Comparison of ENCODE assay signal across 20 cellular contexts in the genomic region with DNA sequence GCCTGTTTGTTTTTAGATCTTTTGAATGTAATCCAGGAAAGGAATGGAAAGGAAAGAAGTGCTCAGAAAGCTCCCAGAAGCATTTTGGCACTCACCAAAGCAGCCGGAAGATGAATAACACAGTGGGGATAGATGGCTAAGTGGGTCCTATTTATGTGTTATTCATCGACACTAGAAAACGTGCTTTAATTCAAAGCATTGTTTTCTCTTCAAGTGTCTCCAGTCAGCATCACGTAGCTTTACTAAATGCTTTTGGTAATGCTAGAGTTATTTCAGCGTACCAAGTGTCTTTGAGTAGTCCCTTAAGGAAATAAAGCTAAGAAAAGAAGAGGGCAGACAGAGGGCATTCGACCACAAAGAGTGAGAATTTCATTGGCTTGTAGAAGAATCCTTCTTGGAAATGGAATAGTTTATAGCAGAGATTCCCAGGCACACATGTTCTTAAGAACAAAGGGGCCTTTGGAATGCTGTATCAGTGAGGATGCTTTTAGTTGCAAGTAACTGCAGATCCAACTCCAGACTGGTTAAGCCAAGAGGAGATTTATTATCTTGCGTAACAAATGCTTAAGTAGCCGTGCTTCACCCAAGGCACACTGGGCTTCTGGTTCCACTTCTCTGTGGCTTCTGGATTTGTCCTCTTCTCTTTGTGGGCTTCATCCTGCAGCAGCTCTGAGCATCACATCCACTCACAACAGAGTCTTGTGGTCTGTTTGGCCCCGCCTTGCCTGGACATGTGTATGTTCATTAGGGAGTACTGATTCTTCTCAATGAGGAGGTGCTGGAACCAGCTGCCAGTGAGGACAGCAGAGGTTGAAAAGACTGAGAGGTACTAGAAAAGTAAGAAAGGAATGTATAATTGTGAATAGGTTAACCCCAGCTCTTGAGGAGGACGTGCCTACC.
A peak's percentile ranks its signal among the peaks of the same experiment; 100 is the strongest.
DNase-seq lines count a peak whose midpoint lies in the region; ATAC-seq and TF ChIP-seq lines count a peak whose summit lies in the region.
"Had no signal": no experiment of that assay in that cellular context is flagged by ENCODE, and none has a peak within 500 bp of the region (broad histone marks: within the 10 kb centered on the region; RNA-seq: fewer than 3 reads in every experiment).

No MANE protein-coding gene starts in this region.

- no peaks in the 10 kb centered on the region for H3K27me3 ChIP-seq in MG63
- H3K27me3 ChIP-seq in ectodermal cell (ENCODE audit: control insufficient read depth, insufficient read depth, low read length, poor library complexity, severe bottlenecking) = no peaks in the 10 kb centered on the region
- H3K27me3 ChIP-seq: BE2C, upper lobe of right lung had no signal

- no peaks in the 10 kb centered on the region for H3K36me3 ChIP-seq in MG63
- no peaks in the 10 kb centered on the region for H3K36me3 ChIP-seq in ectodermal cell (ENCODE audit: control insufficient read depth, insufficient read depth, low read length)
- H3K36me3 ChIP-seq: BE2C, upper lobe of right lung had no signal

- CTCF ChIA-PET in activated CD4-positive, alpha-beta T cell treated with anti-CD3 and anti-CD28 coated beads, Interleukin-2, amount 10 ng/mL, durations not matched to agents 7 days and 5 days (lab: Charles Lee) = no interaction called here

- H3K4me3 ChIP-seq in AG10803 (ENCODE audit: low read length) = no peak overlapping the region
- H3K4me3 ChIP-seq in MG63 = no peak overlapping the region
- no peak overlapping the region for H3K4me3 ChIP-seq in ectodermal cell (ENCODE audit: insufficient read depth, low read depth, low read length)
- H3K4me3 ChIP-seq: upper lobe of right lung had no signal

- H3K27ac Mint-ChIP-seq in mesothelial cell of epicardium = peak overlapping the region; percentile 69
- H3K27ac Mint-ChIP-seq in activated CD4-positive, alpha-beta T cell treated with anti-CD3 and anti-CD28 coated beads, Interleukin-2, amount 10 ng/mL, durations not matched to agents 7 days and 5 days = no peak overlapping the region
- H3K27ac Mint-ChIP-seq: dendritic cell treated with granulocyte-macrophage colony-stimulating factor and Interleukin-4, amounts not matched to agents 40 ng/mL and 50 ng/mL, for 4 days; T-cell had no signal

- H3K27me3 Mint-ChIP-seq in mesothelial cell of epicardium (ENCODE audit: low read depth) = no peaks in the 10 kb centered on the region
- no peaks in the 10 kb centered on the region for H3K27me3 Mint-ChIP-seq in activated CD4-positive, alpha-beta T cell treated with anti-CD3 and anti-CD28 coated beads, Interleukin-2, amount 10 ng/mL, durations not matched to agents 7 days and 5 days

- H3K4me3 Mint-ChIP-seq in mesothelial cell of epicardium = no peak overlapping the region
- H3K4me3 Mint-ChIP-seq in activated CD4-positive, alpha-beta T cell treated with anti-CD3 and anti-CD28 coated beads, Interleukin-2, amount 10 ng/mL, durations not matched to agents 7 days and 5 days = no peak overlapping the region
- H3K4me3 Mint-ChIP-seq: dendritic cell treated with granulocyte-macrophage colony-stimulating factor and Interleukin-4, amounts not matched to agents 40 ng/mL and 50 ng/mL, for 4 days; T-cell had no signal

- POLR2A ChIA-PET in activated CD4-positive, alpha-beta T cell treated with anti-CD3 and anti-CD28 coated beads, Interleukin-2, amount 10 ng/mL, durations not matched to agents 7 days and 5 days (lab: Charles Lee) = no interaction called here

- TF ChIP-seq CTCF in AG10803 (conservative IDR thresholded peaks at IDR 0.05; ENCODE audit: low read length) (no peak), mesothelial cell of epicardium (IDR thresholded peaks at IDR 0.05; ENCODE audit: unreplicated experiment) (no peak), omental fat pad (IDR thresholded peaks at IDR 0.05) (no peak)

- H3K36me3 Mint-ChIP-seq in mesothelial cell of epicardium = peaks cover 7% of the 10 kb centered on the region
- H3K36me3 Mint-ChIP-seq in activated CD4-positive, alpha-beta T cell treated with anti-CD3 and anti-CD28 coated beads, Interleukin-2, amount 10 ng/mL, durations not matched to agents 7 days and 5 days (ENCODE audit: low read depth) = no peaks in the 10 kb centered on the region
- H3K36me3 Mint-ChIP-seq: T-cell had no signal

- 88 to 91% methylated on average over 10 of the region's 10 CpGs for WGBS in ectodermal cell, 2 experiments

- DNase-seq in AG10803 (ENCODE audit: low read depth) (peak; percentile 93), MG63 (peak; percentile 59), mesothelial cell of epicardium (ENCODE audit: low spot score in 2 of 2, unreplicated experiment in 2 of 2) (no peak), omental fat pad (ENCODE audit: low spot score) (no peak), caudate nucleus (lab: John Stamatoyannopoulos, UW) (no peak), NCI-H526 treated with DMSO at 0.1 percent for 48 hours (lab: John Stamatoyannopoulos, UW) (no peak)
- DNase-seq in activated CD4-positive, alpha-beta T cell treated with anti-CD3 and anti-CD28 coated beads, Interleukin-2, amount 10 ng/mL, durations not matched to agents 7 days and 5 days = no peak
- DNase-seq: activated effector memory CD4-positive, alpha-beta T cell treated with anti-CD3 and anti-CD28 coated beads, Interleukin-2, amount 50 U/mL, for 16 hours; anterior cingulate cortex; BE2C; DMS 273 treated with DMSO at 0.1 percent for 48 hours; H7; NCI-H1417 treated with DMSO at 0.1 percent for 48 hours; nucleus accumbens; stimulated activated naive CD4-positive, alpha-beta T cell; T-cell; upper lobe of right lung had no signal

- H3K9me3 Mint-ChIP-seq in mesothelial cell of epicardium = peaks cover 13% of the 10 kb centered on the region
- no peaks in the 10 kb centered on the region for H3K9me3 Mint-ChIP-seq in activated CD4-positive, alpha-beta T cell treated with anti-CD3 and anti-CD28 coated beads, Interleukin-2, amount 10 ng/mL, durations not matched to agents 7 days and 5 days

- H3K27ac ChIP-seq in ectodermal cell (ENCODE audit: insufficient read depth, low read depth, low read length, poor library complexity, severe bottlenecking) (peak overlapping the region; percentile 44), caudate nucleus (ENCODE audit: low read depth, low read length) (no peak overlapping the region)
- H3K27ac ChIP-seq: upper lobe of right lung had no signal

- no peaks in the 10 kb centered on the region for H3K4me1 ChIP-seq in ectodermal cell (ENCODE audit: control insufficient read depth, insufficient read depth, low read length)
- H3K4me1 ChIP-seq: BE2C, upper lobe of right lung had no signal

- H3K9me3 ChIP-seq in MG63 = peaks cover 6% of the 10 kb centered on the region
- no peaks in the 10 kb centered on the region for H3K9me3 ChIP-seq in ectodermal cell (ENCODE audit: control insufficient read depth, low read length)
- H3K9me3 ChIP-seq: upper lobe of right lung had no signal

- peaks cover 12% of the 10 kb centered on the region for H3K4me1 Mint-ChIP-seq in mesothelial cell of epicardium
- H3K4me1 Mint-ChIP-seq in activated CD4-positive, alpha-beta T cell treated with anti-CD3 and anti-CD28 coated beads, Interleukin-2, amount 10 ng/mL, durations not matched to agents 7 days and 5 days = no peaks in the 10 kb centered on the region
- H3K4me1 Mint-ChIP-seq: T-cell had no signal

- no peak for ATAC-seq in omental fat pad (ENCODE audit: low FRiP score)
- ATAC-seq: Panc1, T-cell, upper lobe of right lung had no signal

Comparison
In these comparisons a context has a peak if more than half of its experiments do, and no peak if none do; other contexts are left out.
1. DNase-seq: peak in AG10803 (single experiment) and MG63 (single experiment); none in mesothelial cell of epicardium (0 of 2), omental fat pad (single experiment), activated CD4-positive, alpha-beta T cell treated with anti-CD3 and anti-CD28 coated beads, Interleukin-2, amount 10 ng/mL, durations not matched to agents 7 days and 5 days (single experiment), caudate nucleus (0 of 61) and NCI-H526 treated with DMSO at 0.1 percent for 48 hours (single experiment).